Comparison of ENCODE assay signal across 1 cellular context in the genomic region with DNA sequence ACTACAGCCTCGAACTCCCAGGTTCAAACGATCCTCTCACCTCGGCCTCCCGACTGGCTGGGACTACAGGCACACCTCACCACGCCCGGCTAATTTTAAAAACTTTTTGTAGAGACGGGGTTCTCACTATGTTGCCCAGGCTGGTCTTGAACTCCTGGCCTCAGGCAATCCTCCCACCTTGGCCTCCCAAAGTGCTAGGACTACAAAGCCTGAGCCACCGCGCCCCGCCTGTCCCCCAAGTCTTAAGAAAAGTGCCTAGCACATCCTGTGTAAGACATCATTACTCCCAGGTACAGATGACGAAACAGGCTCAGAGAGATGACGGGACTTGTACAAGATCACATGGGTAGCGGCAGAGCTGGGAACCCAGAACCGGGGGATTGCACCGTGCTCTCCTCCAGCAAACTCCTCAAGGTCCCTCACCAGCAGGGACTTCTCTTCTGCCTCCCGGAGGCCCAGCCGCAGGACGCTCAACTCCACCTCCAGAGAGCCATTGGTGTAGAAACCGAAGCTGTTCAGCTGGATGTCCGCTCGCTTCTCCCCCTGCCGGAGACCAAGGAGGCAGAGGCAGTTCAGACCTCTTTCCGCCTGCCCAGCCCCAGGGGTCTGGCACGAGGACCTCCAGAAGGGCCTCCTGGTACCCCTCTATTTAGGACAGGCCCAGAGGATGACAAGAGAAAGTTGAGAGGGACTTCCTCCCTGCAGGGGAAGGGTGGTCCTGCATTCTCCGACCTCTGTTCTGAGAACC.
A peak's percentile ranks its signal among the peaks of the same experiment; 100 is the strongest.
TF ChIP-seq lines count a peak whose summit lies in the region.

No MANE protein-coding gene starts in this region.

TF ChIP-seq in K562, 482 proteins besides CTCF, POLR2A, EP300 and RAD21 (continued from another document and continues in another):
- TF ChIP-seq, protein P1, sequence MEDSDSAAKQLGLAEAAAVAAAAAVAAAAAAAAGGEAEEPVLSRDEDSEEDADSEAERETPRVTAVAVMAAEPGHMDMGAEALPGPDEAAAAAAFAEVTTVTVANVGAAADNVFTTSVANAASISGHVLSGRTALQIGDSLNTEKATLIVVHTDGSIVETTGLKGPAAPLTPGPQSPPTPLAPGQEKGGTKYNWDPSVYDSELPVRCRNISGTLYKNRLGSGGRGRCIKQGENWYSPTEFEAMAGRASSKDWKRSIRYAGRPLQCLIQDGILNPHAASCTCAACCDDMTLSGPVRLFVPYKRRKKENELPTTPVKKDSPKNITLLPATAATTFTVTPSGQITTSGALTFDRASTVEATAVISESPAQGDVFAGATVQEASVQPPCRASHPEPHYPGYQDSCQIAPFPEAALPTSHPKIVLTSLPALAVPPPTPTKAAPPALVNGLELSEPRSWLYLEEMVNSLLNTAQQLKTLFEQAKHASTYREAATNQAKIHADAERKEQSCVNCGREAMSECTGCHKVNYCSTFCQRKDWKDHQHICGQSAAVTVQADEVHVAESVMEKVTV (CRISPR knock-in tag; IDR thresholded peaks at IDR 0.05): peak; percentile 47; the same call in 1 of the 2 replicates
- TF ChIP-seq, protein P2, sequence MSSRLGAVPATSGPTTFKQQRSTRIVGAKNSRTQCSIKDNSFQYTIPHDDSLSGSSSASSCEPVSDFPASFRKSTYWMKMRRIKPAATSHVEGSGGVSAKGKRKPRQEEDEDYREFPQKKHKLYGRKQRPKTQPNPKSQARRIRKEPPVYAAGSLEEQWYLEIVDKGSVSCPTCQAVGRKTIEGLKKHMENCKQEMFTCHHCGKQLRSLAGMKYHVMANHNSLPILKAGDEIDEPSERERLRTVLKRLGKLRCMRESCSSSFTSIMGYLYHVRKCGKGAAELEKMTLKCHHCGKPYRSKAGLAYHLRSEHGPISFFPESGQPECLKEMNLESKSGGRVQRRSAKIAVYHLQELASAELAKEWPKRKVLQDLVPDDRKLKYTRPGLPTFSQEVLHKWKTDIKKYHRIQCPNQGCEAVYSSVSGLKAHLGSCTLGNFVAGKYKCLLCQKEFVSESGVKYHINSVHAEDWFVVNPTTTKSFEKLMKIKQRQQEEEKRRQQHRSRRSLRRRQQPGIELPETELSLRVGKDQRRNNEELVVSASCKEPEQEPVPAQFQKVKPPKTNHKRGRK (tag; IDR thresholded peaks at IDR 0.05): no peak
- TF ChIP-seq, protein P3, sequence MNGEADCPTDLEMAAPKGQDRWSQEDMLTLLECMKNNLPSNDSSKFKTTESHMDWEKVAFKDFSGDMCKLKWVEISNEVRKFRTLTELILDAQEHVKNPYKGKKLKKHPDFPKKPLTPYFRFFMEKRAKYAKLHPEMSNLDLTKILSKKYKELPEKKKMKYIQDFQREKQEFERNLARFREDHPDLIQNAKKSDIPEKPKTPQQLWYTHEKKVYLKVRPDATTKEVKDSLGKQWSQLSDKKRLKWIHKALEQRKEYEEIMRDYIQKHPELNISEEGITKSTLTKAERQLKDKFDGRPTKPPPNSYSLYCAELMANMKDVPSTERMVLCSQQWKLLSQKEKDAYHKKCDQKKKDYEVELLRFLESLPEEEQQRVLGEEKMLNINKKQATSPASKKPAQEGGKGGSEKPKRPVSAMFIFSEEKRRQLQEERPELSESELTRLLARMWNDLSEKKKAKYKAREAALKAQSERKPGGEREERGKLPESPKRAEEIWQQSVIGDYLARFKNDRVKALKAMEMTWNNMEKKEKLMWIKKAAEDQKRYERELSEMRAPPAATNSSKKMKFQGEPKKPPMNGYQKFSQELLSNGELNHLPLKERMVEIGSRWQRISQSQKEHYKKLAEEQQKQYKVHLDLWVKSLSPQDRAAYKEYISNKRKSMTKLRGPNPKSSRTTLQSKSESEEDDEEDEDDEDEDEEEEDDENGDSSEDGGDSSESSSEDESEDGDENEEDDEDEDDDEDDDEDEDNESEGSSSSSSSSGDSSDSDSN (IDR thresholded peaks at IDR 0.05; ENCODE audit: borderline replicate concordance in 1 of 2, low read depth in 2 of 2, low read length in 2 of 2): peak; percentile 88 to 97; a peak in 3 of 4 replicates
- TF ChIP-seq CEBPG (CRISPR knock-in tag; IDR thresholded peaks at IDR 0.05) (peak; percentile 72), CEBPG (tag; conservative IDR thresholded peaks at IDR 0.05 in 1 of 2, IDR thresholded peaks at IDR 0.05 in 1 of 2) (peak; percentile 52 to 78; a peak in 3 of 4 replicates), RB1 (IDR thresholded peaks at IDR 0.05; ENCODE audit: low read depth) (peak; percentile 49; the same call in 1 of the 2 replicates), LARP7 (IDR thresholded peaks at IDR 0.05) (no peak), MTA1 (IDR thresholded peaks at IDR 0.05; ENCODE audit: borderline replicate concordance) (peak; percentile 85; the same call in 1 of the 2 replicates), CC2D1A (IDR thresholded peaks at IDR 0.05) (no peak), HNRNPLL (IDR thresholded peaks at IDR 0.05; ENCODE audit: low read depth, low read length, poor library complexity, severe bottlenecking) (peak; percentile 2), L3MBTL2 (IDR thresholded peaks at IDR 0.05) (peak; percentile 79), ZNF583 (CRISPR knock-in tag; IDR thresholded peaks at IDR 0.05) (no peak), KLF13 (tag; IDR thresholded peaks at IDR 0.05; ENCODE audit: borderline replicate concordance, low read depth) (no peak), ZNF121 (CRISPR knock-in tag; conservative IDR thresholded peaks at IDR 0.05) (no peak), DDX20 (tag; IDR thresholded peaks at IDR 0.05; ENCODE audit: low read depth) (no peak), YBX1 (IDR thresholded peaks at IDR 0.05) (no peak), RBM15 (IDR thresholded peaks at IDR 0.05; ENCODE audit: insufficient read depth, low read length) (no peak), EGR1 (conservative IDR thresholded peaks at IDR 0.05) (no peak), SUPT5H (IDR thresholded peaks at IDR 0.05) (peak; percentile 67; the same call in 1 of the 2 replicates), CREB1 (IDR thresholded peaks at IDR 0.05) (peak; percentile 90), CREB1 (CRISPR knock-in tag; IDR thresholded peaks at IDR 0.05) (peak; percentile 76; the same call in 1 of the 2 replicates), POLR2AphosphoS5 (IDR thresholded peaks at IDR 0.05; ENCODE audit: control insufficient read depth, insufficient read depth, low read depth, low read length) (peak; percentile 60), NBN (IDR thresholded peaks at IDR 0.05; ENCODE audit: low read depth) (peak; percentile 83), ETV5 (CRISPR knock-in tag; IDR thresholded peaks at IDR 0.05; ENCODE audit: low read depth) (peak; percentile 31; the same call in 1 of the 2 replicates), POLR3A (IDR thresholded peaks at IDR 0.05; ENCODE audit: borderline replicate concordance, extremely low read depth, insufficient read depth, insufficient read length) (no peak), IRF2 (CRISPR knock-in tag; IDR thresholded peaks at IDR 0.05) (no peak), ZNF75A (CRISPR knock-in tag; IDR thresholded peaks at IDR 0.05) (no peak), ZBTB8A (IDR thresholded peaks at IDR 0.05; ENCODE audit: partially characterized antibody) (no peak)
- TF ChIP-seq, protein P4, sequence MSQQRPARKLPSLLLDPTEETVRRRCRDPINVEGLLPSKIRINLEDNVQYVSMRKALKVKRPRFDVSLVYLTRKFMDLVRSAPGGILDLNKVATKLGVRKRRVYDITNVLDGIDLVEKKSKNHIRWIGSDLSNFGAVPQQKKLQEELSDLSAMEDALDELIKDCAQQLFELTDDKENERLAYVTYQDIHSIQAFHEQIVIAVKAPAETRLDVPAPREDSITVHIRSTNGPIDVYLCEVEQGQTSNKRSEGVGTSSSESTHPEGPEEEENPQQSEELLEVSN (IDR thresholded peaks at IDR 0.05; ENCODE audit: borderline replicate concordance in 1 of 2, extremely low read depth in 1 of 2, insufficient read depth in 1 of 2, insufficient read length in 1 of 2, low read depth in 1 of 2, low read length in 1 of 2, poor library complexity in 1 of 2, severe bottlenecking in 1 of 2): peak in 1 of 2 experiments; percentile 49
- TF ChIP-seq, protein P5, sequence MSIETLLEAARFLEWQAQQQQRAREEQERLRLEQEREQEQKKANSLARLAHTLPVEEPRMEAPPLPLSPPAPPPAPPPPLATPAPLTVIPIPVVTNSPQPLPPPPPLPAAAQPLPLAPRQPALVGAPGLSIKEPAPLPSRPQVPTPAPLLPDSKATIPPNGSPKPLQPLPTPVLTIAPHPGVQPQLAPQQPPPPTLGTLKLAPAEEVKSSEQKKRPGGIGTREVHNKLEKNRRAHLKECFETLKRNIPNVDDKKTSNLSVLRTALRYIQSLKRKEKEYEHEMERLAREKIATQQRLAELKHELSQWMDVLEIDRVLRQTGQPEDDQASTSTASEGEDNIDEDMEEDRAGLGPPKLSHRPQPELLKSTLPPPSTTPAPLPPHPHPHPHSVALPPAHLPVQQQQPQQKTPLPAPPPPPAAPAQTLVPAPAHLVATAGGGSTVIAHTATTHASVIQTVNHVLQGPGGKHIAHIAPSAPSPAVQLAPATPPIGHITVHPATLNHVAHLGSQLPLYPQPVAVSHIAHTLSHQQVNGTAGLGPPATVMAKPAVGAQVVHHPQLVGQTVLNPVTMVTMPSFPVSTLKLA (conservative IDR thresholded peaks at IDR 0.05): peak; percentile 31 to 35; a peak in 2 of 4 replicates
- TF ChIP-seq, protein P6, sequence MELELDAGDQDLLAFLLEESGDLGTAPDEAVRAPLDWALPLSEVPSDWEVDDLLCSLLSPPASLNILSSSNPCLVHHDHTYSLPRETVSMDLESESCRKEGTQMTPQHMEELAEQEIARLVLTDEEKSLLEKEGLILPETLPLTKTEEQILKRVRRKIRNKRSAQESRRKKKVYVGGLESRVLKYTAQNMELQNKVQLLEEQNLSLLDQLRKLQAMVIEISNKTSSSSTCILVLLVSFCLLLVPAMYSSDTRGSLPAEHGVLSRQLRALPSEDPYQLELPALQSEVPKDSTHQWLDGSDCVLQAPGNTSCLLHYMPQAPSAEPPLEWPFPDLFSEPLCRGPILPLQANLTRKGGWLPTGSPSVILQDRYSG (tag; conservative IDR thresholded peaks at IDR 0.05; ENCODE audit: low read depth): no peak
- TF ChIP-seq, protein P7, sequence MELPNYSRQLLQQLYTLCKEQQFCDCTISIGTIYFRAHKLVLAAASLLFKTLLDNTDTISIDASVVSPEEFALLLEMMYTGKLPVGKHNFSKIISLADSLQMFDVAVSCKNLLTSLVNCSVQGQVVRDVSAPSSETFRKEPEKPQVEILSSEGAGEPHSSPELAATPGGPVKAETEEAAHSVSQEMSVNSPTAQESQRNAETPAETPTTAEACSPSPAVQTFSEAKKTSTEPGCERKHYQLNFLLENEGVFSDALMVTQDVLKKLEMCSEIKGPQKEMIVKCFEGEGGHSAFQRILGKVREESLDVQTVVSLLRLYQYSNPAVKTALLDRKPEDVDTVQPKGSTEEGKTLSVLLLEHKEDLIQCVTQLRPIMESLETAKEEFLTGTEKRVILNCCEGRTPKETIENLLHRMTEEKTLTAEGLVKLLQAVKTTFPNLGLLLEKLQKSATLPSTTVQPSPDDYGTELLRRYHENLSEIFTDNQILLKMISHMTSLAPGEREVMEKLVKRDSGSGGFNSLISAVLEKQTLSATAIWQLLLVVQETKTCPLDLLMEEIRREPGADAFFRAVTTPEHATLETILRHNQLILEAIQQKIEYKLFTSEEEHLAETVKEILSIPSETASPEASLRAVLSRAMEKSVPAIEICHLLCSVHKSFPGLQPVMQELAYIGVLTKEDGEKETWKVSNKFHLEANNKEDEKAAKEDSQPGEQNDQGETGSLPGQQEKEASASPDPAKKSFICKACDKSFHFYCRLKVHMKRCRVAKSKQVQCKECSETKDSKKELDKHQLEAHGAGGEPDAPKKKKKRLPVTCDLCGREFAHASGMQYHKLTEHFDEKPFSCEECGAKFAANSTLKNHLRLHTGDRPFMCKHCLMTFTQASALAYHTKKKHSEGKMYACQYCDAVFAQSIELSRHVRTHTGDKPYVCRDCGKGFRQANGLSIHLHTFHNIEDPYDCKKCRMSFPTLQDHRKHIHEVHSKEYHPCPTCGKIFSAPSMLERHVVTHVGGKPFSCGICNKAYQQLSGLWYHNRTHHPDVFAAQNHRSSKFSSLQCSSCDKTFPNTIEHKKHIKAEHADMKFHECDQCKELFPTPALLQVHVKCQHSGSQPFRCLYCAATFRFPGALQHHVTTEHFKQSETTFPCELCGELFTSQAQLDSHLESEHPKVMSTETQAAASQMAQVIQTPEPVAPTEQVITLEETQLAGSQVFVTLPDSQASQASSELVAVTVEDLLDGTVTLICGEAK (IDR thresholded peaks at IDR 0.05): 0 out of 2 replicates have a peak, but pooled peaks have one; percentile 28
- TF ChIP-seq, protein P7 (CRISPR knock-in tag; IDR thresholded peaks at IDR 0.05): no peak
- TF ChIP-seq, protein P8, sequence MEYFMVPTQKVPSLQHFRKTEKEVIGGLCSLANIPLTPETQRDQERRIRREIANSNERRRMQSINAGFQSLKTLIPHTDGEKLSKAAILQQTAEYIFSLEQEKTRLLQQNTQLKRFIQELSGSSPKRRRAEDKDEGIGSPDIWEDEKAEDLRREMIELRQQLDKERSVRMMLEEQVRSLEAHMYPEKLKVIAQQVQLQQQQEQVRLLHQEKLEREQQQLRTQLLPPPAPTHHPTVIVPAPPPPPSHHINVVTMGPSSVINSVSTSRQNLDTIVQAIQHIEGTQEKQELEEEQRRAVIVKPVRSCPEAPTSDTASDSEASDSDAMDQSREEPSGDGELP (CRISPR knock-in tag; IDR thresholded peaks at IDR 0.05; ENCODE audit: borderline replicate concordance): peak; percentile 98
- TF ChIP-seq, protein P9, sequence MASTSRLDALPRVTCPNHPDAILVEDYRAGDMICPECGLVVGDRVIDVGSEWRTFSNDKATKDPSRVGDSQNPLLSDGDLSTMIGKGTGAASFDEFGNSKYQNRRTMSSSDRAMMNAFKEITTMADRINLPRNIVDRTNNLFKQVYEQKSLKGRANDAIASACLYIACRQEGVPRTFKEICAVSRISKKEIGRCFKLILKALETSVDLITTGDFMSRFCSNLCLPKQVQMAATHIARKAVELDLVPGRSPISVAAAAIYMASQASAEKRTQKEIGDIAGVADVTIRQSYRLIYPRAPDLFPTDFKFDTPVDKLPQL (IDR thresholded peaks at IDR 0.05; ENCODE audit: extremely low read depth, insufficient read length): no peak
